8 cellular contexts compared by ENCODE assay signal in the genomic region with DNA sequence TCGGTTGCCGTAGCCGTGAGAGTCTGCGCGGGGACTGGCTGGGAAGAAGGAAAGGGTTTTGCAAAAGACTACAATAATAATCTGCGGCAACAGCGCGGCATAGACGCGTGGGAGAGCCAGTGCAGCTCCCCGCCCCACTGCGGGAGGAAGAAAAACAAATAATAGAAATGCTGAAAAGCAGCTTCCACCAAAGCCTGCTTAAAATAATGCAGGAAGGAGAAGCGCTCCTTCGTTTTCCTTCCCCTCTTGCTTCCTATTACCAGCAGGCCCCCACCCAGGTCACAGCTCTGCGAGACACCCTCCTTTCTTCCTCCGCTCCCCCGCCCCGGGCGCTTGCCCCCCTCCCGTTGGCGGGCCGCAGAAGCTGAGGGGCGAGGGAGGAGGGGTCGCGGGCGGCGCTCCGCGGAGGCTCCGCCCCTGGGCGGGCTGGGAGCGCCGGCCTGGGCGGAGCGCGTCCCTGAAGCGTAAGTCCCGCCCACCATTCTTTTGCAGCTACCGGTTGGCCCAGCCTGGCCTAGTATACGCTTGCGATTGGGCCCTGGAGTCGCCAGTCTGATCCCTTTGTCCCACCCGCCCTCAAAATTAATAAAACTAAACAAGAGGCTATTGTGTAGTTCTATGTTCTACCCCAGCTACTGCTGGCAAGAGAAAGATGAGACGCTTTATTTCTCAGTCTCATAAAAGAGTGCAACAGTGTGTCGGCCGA. TPM values are rescaled to one million over a fixed set of nuclear protein-coding genes. Genes with fewer than 3 reads are reported as not detected.
A peak's percentile ranks its signal among the peaks of the same experiment; 100 is the strongest.
DNase-seq lines count a peak whose midpoint lies in the region; ATAC-seq and TF ChIP-seq lines count a peak whose summit lies in the region.

No MANE protein-coding gene starts in this region.

- peak; percentile 62 for DNase-seq in AG04450 (ENCODE audit: low read depth, low spot score)
- peak; percentile 23 for DNase-seq in NCI-H226
- peak; percentile 76 for DNase-seq in activated CD4-positive, alpha-beta T cell treated with anti-CD3 and anti-CD28 coated beads for 48 hours
- peak; percentile 83 for DNase-seq in coronary artery (ENCODE audit: low spot score)
- peak; percentile 85 to 86 for DNase-seq in left lung
- peak; percentile 64 for DNase-seq in stimulated activated CD4-positive, alpha-beta T cell treated with anti-CD3 and anti-CD28 coated beads, Interleukin-2, amount 100 ng/mL, for 4 hours (ENCODE audit: low read depth)

- H3K4me1 ChIP-seq in left lung: no peaks in the 10 kb centered on the region

- POLR2A ChIA-PET in AG04450 (lab: Yijun Ruan, JAX): interaction anchor here (0.6 to 0.9 kb wide), 2 partner anchors 103 to 1160 kb away, joined by 4 to 6 read pairs; a partner anchor contains a TSS

- intact Hi-C loops in left lung (cut with DNase I): no loop called here

- no peaks in the 10 kb centered on the region for H3K9me3 ChIP-seq in AG04450 (ENCODE audit: control insufficient read depth, insufficient read depth, low read length)
- no peaks in the 10 kb centered on the region for H3K9me3 ChIP-seq in left lung

- ATAC-seq in GM18909 (IDR thresholded peaks at IDR 0.05; ENCODE audit: poor library complexity, unreplicated experiment) (peak; percentile 97), HG03196 (IDR thresholded peaks at IDR 0.05; ENCODE audit: unreplicated experiment) (peak; percentile 92), left lung (peak; percentile 97)

- H3K27me3 ChIP-seq in AG04450 (ENCODE audit: control insufficient read depth, insufficient read depth, low read length): no peaks in the 10 kb centered on the region
- H3K27me3 ChIP-seq in left lung: peaks cover 0 to 11% of the 10 kb centered on the region in 2 donors

- H3K27ac ChIP-seq in AG04450 (ENCODE audit: low read depth, low read length): peak overlapping the region; percentile 57
- H3K27ac ChIP-seq in coronary artery: peak overlapping the region; percentile 16 to 81
- H3K27ac ChIP-seq in left lung: peak overlapping the region; percentile 75 to 76

- CTCF ChIA-PET in AG04450 (lab: Charles Lee): interaction anchor here (0.7 to 1.0 kb wide), 2 partner anchors 110 to 200 kb away, joined by 4 to 5 read pairs; no protein-coding TSS in a partner anchor

- no peaks in the 10 kb centered on the region for H3K36me3 ChIP-seq in left lung

- peak overlapping the region; percentile 77 for H3K4me3 ChIP-seq in AG04450 (ENCODE audit: low read depth, low read length)
- peak overlapping the region; percentile 77 for H3K4me3 ChIP-seq in coronary artery
- peak overlapping the region; percentile 39 to 60 for H3K4me3 ChIP-seq in left lung

- no peak for TF ChIP-seq CTCF in AG04450 (IDR thresholded peaks at IDR 0.05; ENCODE audit: low read depth, low read length)
- TF ChIP-seq CTCF in coronary artery (IDR thresholded peaks at IDR 0.05): no peak
- no peak for TF ChIP-seq CTCF in left lung (IDR thresholded peaks at IDR 0.05)

RNA-seq across cellular contexts. Expression of a gene that starts 0.6 kb away (rescaled TPM):
- polyA plus RNA-seq in AG04450 (2011; rRNA removed): 8.2 and 9.6 TPM in 2 replicates
- polyA minus RNA-seq in AG04450 (2011; rRNA and poly(A)+ RNA removed): 18.9 and 22.8 TPM in 2 replicates
- 10 to 100 TPM in 1 of 2 donors, 1 to 10 TPM in 1; 7.5 to 31.0 TPM for total RNA-seq in left lung

Comparison
In these comparisons a context has a peak if more than half of its experiments do, and no peak if none do; other contexts are left out.
1. Peak in every context shown above with its lines: DNase-seq, ATAC-seq, H3K4me3 ChIP-seq and H3K27ac ChIP-seq.
2. DNase-seq: peak in every context shown above with its lines; median percentile 86 in left lung; 83 in coronary artery; 76 in activated CD4-positive, alpha-beta T cell treated with anti-CD3 and anti-CD28 coated beads for 48 hours; 64 in stimulated activated CD4-positive, alpha-beta T cell treated with anti-CD3 and anti-CD28 coated beads, Interleukin-2, amount 100 ng/mL, for 4 hours; 62 in AG04450; 23 in NCI-H226.